Comparison of ENCODE assay signal across 12 cellular contexts in the genomic region with DNA sequence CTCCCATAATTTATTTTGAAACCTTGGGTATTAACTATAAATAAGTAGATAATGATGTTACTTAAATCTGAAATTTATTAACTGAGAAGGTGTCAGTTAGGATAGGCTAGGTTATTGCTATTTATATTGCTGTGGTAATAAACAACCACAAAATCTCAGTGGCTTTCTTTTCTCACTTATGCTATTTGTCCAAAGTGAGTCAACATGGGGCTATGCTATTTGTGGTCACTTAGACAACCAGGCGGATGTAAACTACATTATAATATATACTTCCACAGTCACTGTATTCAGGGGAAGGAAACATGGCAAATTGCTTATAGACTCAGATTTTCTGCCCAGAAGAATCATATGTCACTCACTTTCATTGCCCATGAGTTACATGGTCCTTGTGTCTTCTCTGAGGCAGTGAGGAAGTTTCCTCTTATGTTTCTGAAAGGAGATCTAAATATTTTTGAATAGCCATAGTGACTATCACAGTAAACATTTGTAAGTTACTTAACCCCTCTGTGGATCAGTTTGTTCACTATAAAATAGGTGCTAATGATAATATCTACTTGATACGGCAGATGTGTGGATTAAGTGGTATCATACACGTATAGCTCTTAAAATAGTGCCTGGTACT. TPM values are rescaled to one million over a fixed set of nuclear protein-coding genes. Genes with fewer than 3 reads are reported as not detected.
A peak's percentile ranks its signal among the peaks of the same experiment; 100 is the strongest.
DNase-seq lines count a peak whose midpoint lies in the region; ATAC-seq and TF ChIP-seq lines count a peak whose summit lies in the region.
"Had no signal": no experiment of that assay in that cellular context is flagged by ENCODE, and none has a peak within 500 bp of the region (broad histone marks: within the 10 kb centered on the region; RNA-seq: fewer than 3 reads in every experiment).

No MANE protein-coding gene starts in this region.

- no peak overlapping the region for H3K4me3 Mint-ChIP-seq in endothelial cell (ENCODE audit: unreplicated experiment)
- H3K4me3 Mint-ChIP-seq: CD8-positive, alpha-beta memory T cell had no signal

- H3K9me3 Mint-ChIP-seq in endothelial cell (ENCODE audit: unreplicated experiment), result no peaks in the 10 kb centered on the region
- H3K9me3 Mint-ChIP-seq: activated naive CD4-positive, alpha-beta T cell treated with anti-CD3 and anti-CD28 coated beads, Interleukin-2, amount 50 U/mL, for 72 hours; CD8-positive, alpha-beta memory T cell had no signal

- H3K4me1 ChIP-seq in tibial nerve, result peaks cover 0 to 29% (median 0%) of the 10 kb centered on the region in 4 donors

- ATAC-seq in GM21447 (IDR thresholded peaks at IDR 0.05; ENCODE audit: unreplicated experiment) (peak; percentile 96), HG03432 (IDR thresholded peaks at IDR 0.05; ENCODE audit: unreplicated experiment) (peak; percentile 82)
- ATAC-seq: activated naive CD4-positive, alpha-beta T cell treated with anti-CD3 and anti-CD28 coated beads, Interleukin-2, amount 50 U/mL, for 72 hours; HepG2 had no signal

- 81 to 90% methylated on average over 3 of the region's 3 CpGs for WGBS in tibial nerve, 2 donors

- peak overlapping the region; percentile 27 for H3K27ac Mint-ChIP-seq in endothelial cell (ENCODE audit: unreplicated experiment)
- H3K27ac Mint-ChIP-seq: activated naive CD4-positive, alpha-beta T cell treated with anti-CD3 and anti-CD28 coated beads, Interleukin-2, amount 50 U/mL, for 72 hours; CD8-positive, alpha-beta memory T cell had no signal

- no peaks in the 10 kb centered on the region for H3K9me3 ChIP-seq in tibial nerve

- H3K36me3 Mint-ChIP-seq in endothelial cell (ENCODE audit: low read depth, unreplicated experiment), result no peaks in the 10 kb centered on the region

- H3K27me3 ChIP-seq in GM06990 (replicated peaks; ENCODE audit: control insufficient read depth, insufficient read depth, low read length) (no peaks in the 10 kb centered on the region), tibial nerve (no peaks in the 10 kb centered on the region)

- peak; percentile 30 for DNase-seq in GM06990 (ENCODE audit: extremely low read depth, insufficient read length)
- DNase-seq in endothelial cell (ENCODE audit: low spot score), result no peak
- DNase-seq in tibial nerve (ENCODE audit: low spot score in 2 of 2), result no peak
- DNase-seq in OCI-M1 (lab: John Stamatoyannopoulos, UW), result no peak
- no peak for DNase-seq in SKM-1 (lab: John Stamatoyannopoulos, UW; ENCODE audit: unreplicated experiment)
- DNase-seq in posterior cingulate gyrus, result no peak
- DNase-seq: CD8-positive, alpha-beta memory T cell; substantia nigra had no signal

- H3K27me3 Mint-ChIP-seq in endothelial cell (ENCODE audit: unreplicated experiment), result no peaks in the 10 kb centered on the region
- H3K27me3 Mint-ChIP-seq: CD8-positive, alpha-beta memory T cell had no signal

- H3K4me3 ChIP-seq in GM06990 (replicated peaks; ENCODE audit: low read depth, low read length) (no peak overlapping the region), tibial nerve (no peak overlapping the region)

- peaks cover 44% of the 10 kb centered on the region for H3K4me1 Mint-ChIP-seq in endothelial cell (ENCODE audit: unreplicated experiment)

- TF ChIP-seq EP300 in tibial nerve (IDR thresholded peaks at IDR 0.05), result no peak

- no peak overlapping the region for H3K27ac ChIP-seq in tibial nerve

- intact Hi-C loops in posterior cingulate gyrus (cut with DNase I), result no loop called here

- TF ChIP-seq CTCF in GM06990 (IDR thresholded peaks at IDR 0.05; ENCODE audit: insufficient read depth, low read length, poor library complexity, severe bottlenecking) (no peak), endothelial cell (IDR thresholded peaks at IDR 0.05; ENCODE audit: unreplicated experiment) (no peak), tibial nerve (IDR thresholded peaks at IDR 0.05) (no peak)

- no peak for TF ChIP-seq POLR2A in tibial nerve (IDR thresholded peaks at IDR 0.05)

- H3K36me3 ChIP-seq in GM06990 (ENCODE audit: control insufficient read depth, insufficient read depth, low read length) (no peaks in the 10 kb centered on the region), tibial nerve (no peaks in the 10 kb centered on the region)

RNA-seq across cellular contexts. Expression of gene HMG20A, which starts 19.8 kb away (rescaled TPM):
- total RNA-seq in endothelial cell (ENCODE audit: unreplicated experiment) (111 TPM), tibial nerve (10 to 100 TPM; 39.6 to 65.1 (median 49.7) TPM)

RNA-seq across cellular contexts. Expression of gene PEAK1, which starts 20.6 kb away (rescaled TPM):
- total RNA-seq in endothelial cell (ENCODE audit: unreplicated experiment) (289 TPM), tibial nerve (100 to 1,000 TPM in 2 of 4 donors, 10 to 100 TPM in 2; 78.3 to 112 (median 95.2) TPM)
